11 cellular contexts compared by ENCODE assay signal in genomic region chr16:87231911-87232310, GRCh38.
"Had no signal": no experiment of that assay in that cellular context is flagged by ENCODE, and none has a peak within 500 bp of the region (broad histone marks: within the 10 kb centered on the region; RNA-seq: fewer than 3 reads in every experiment).

No MANE protein-coding gene starts in this region.

- FAIRE-seq: H1, H54 had no signal

- H2AFZ ChIP-seq: GM23248, GM23338 had no signal

- H3K4me1 ChIP-seq: HAP-1 had no signal

- H3K27ac ChIP-seq: GM23248 had no signal

- H3K4me2 ChIP-seq: GM23338 had no signal

- H3K36me3 ChIP-seq: HAP-1 had no signal

- ATAC-seq: GM23338, HCT116 had no signal

- DNase-seq: GM23248, GOT3, H7, H9, HCEC 1CT, HFFc6 had no signal

- H3K9ac ChIP-seq: GM23248 had no signal

- H3K4me3 ChIP-seq: GM23248, GM23338, HAP-1 had no signal

- H3K9me3 ChIP-seq: HAP-1 had no signal
